ENCODE assay signal across 9 cellular contexts in the genomic region with DNA sequence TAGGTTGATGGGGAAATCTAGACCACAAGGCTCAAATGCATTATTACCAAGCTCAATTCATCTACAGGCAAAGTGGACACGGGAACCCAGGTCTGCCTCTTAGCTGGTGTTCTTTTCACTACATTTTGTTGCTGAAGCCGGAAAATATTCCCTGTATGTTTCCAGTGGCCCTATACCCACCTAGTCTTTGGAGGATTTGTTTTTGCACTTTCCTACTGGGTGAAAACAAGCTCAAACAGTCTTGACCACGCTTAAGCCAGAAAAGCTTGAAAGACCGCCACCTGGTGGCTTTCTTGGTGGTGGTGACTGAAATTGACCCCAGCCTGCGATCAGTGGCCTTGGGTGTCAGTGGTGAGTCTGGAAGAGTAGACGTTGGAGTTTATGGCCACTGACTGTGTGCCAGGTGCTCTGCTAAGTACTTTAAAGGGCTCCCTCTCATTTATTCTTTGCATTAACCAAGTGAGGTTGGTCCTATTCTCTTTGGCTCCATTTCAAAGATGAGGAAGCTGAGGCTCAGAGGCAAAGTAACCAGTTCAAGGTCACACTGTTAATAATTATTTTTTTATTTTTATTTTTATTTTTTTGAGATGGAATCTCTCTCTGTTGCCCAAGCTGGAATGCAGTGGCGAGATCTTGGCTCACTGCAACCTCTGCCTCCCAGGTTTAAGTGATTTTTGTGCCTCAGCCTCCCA. TPM values are rescaled to one million over a fixed set of nuclear protein-coding genes. Genes with fewer than 3 reads are reported as not detected.
DNase-seq lines count a peak whose midpoint lies in the region; ATAC-seq and TF ChIP-seq lines count a peak whose summit lies in the region.
"Had no signal": no experiment of that assay in that cellular context is flagged by ENCODE, and none has a peak within 500 bp of the region (broad histone marks: within the 10 kb centered on the region; RNA-seq: fewer than 3 reads in every experiment).

No MANE protein-coding gene starts in this region.

- peaks cover 3% of the 10 kb centered on the region for H3K4me1 Mint-ChIP-seq in activated CD8-positive, alpha-beta memory T cell treated with anti-CD3 and anti-CD28 coated beads, Interleukin-2, amount 10 ng/mL, durations not matched to agents 7 days and 5 days
- H3K4me1 Mint-ChIP-seq in neural progenitor cell = peaks cover 12% of the 10 kb centered on the region

- H3K79me2 ChIP-seq in fibroblast of lung (ENCODE audit: control insufficient read depth, insufficient read depth, low read length) (no peaks in the 10 kb centered on the region), neural progenitor cell (ENCODE audit: low read depth) (no peaks in the 10 kb centered on the region)

- H3K9ac ChIP-seq in fibroblast of lung (ENCODE audit: insufficient read depth, low read length) (no peak overlapping the region), neural progenitor cell (no peak overlapping the region)

- peaks cover 8% of the 10 kb centered on the region for H3K27me3 ChIP-seq in fibroblast of lung (ENCODE audit: control insufficient read depth, insufficient read depth, low read length)
- peaks cover 90% of the 10 kb centered on the region for H3K27me3 ChIP-seq in neural progenitor cell
- H3K27me3 ChIP-seq in vagina = peaks cover 7% of the 10 kb centered on the region

- no peaks in the 10 kb centered on the region for H4K20me1 ChIP-seq in fibroblast of lung (ENCODE audit: control insufficient read depth, extremely low read depth, insufficient read depth, low read length)
- peaks cover 21% of the 10 kb centered on the region for H4K20me1 ChIP-seq in neural progenitor cell (ENCODE audit: low read depth)

- H3K27me3 Mint-ChIP-seq in activated CD8-positive, alpha-beta memory T cell treated with anti-CD3 and anti-CD28 coated beads, Interleukin-2, amount 10 ng/mL, durations not matched to agents 7 days and 5 days = peaks cover 75% of the 10 kb centered on the region
- peaks cover 28% of the 10 kb centered on the region for H3K27me3 Mint-ChIP-seq in neural progenitor cell (ENCODE audit: insufficient read depth, low read depth)

- no peak overlapping the region for H3K27ac Mint-ChIP-seq in activated CD8-positive, alpha-beta memory T cell treated with anti-CD3 and anti-CD28 coated beads, Interleukin-2, amount 10 ng/mL, durations not matched to agents 7 days and 5 days
- no peak overlapping the region for H3K27ac Mint-ChIP-seq in neural progenitor cell

- H3F3A ChIP-seq in neural progenitor cell (ENCODE audit: low read depth) = peaks cover 7% of the 10 kb centered on the region

- no peaks in the 10 kb centered on the region for H3K36me3 Mint-ChIP-seq in activated CD8-positive, alpha-beta memory T cell treated with anti-CD3 and anti-CD28 coated beads, Interleukin-2, amount 10 ng/mL, durations not matched to agents 7 days and 5 days
- no peaks in the 10 kb centered on the region for H3K36me3 Mint-ChIP-seq in neural progenitor cell
- H3K36me3 Mint-ChIP-seq: naive B cell had no signal

- H3K9me3 ChIP-seq in fibroblast of lung (ENCODE audit: control insufficient read depth, insufficient read depth, low read depth, low read length) = no peaks in the 10 kb centered on the region
- no peaks in the 10 kb centered on the region for H3K9me3 ChIP-seq in neural progenitor cell (ENCODE audit: low read depth)
- H3K9me3 ChIP-seq in vagina = no peaks in the 10 kb centered on the region

- H2AFZ ChIP-seq in fibroblast of lung (ENCODE audit: low read length) = no peak overlapping the region
- H2AFZ ChIP-seq in neural progenitor cell (replicated peaks) = no peak overlapping the region

- no peak overlapping the region for H3K4me3 ChIP-seq in fibroblast of lung (replicated peaks in 1 of 4; ENCODE audit: control extremely low read depth in 1 of 4, insufficient read depth in 1 of 4, low read depth in 3 of 4, low read length in 4 of 4)
- H3K4me3 ChIP-seq in neural progenitor cell = no peak overlapping the region
- no peak overlapping the region for H3K4me3 ChIP-seq in vagina

- intact Hi-C loops in vagina (cut with DNase I) = loop anchor here (10.0 kb wide), 1 partner anchor 127 kb away; no protein-coding TSS in a partner anchor

- H3K36me3 ChIP-seq in fibroblast of lung (ENCODE audit: control insufficient read depth, insufficient read depth, low read length) (no peaks in the 10 kb centered on the region), neural progenitor cell (no peaks in the 10 kb centered on the region), vagina (no peaks in the 10 kb centered on the region)

- H3K4me1 ChIP-seq in fibroblast of lung (ENCODE audit: control insufficient read depth, extremely low read depth, insufficient read depth, low read length) (no peaks in the 10 kb centered on the region), neural progenitor cell (peaks cover 9% of the 10 kb centered on the region), vagina (no peaks in the 10 kb centered on the region)

- no peaks in the 10 kb centered on the region for H3K9me3 Mint-ChIP-seq in activated CD8-positive, alpha-beta memory T cell treated with anti-CD3 and anti-CD28 coated beads, Interleukin-2, amount 10 ng/mL, durations not matched to agents 7 days and 5 days (ENCODE audit: low read depth)
- H3K9me3 Mint-ChIP-seq in neural progenitor cell = no peaks in the 10 kb centered on the region

- TF ChIP-seq CTCF in fibroblast of lung (conservative IDR thresholded peaks at IDR 0.05 in 1 of 2, IDR thresholded peaks at IDR 0.05 in 1 of 2; ENCODE audit: low read depth in 1 of 2, low read length in 2 of 2) = peak; percentile 67 to 79
- peak; percentile 86 for TF ChIP-seq CTCF in neural progenitor cell (IDR thresholded peaks at IDR 0.05)
- peak; percentile 28 to 59 (median 57) for TF ChIP-seq CTCF in vagina (IDR thresholded peaks at IDR 0.05)

- ATAC-seq in GM18498 (IDR thresholded peaks at IDR 0.05; ENCODE audit: unreplicated experiment) (peak; percentile 55), HG02938 (IDR thresholded peaks at IDR 0.05; ENCODE audit: unreplicated experiment) (no peak)
- ATAC-seq in activated CD8-positive, alpha-beta memory T cell treated with anti-CD3 and anti-CD28 coated beads, Interleukin-2, amount 10 ng/mL, durations not matched to agents 7 days and 5 days = peak; percentile 45

- CTCF ChIA-PET in activated CD8-positive, alpha-beta memory T cell treated with anti-CD3 and anti-CD28 coated beads, Interleukin-2, amount 10 ng/mL, durations not matched to agents 7 days and 5 days (lab: Charles Lee) = interaction anchor here (0.7 to 6.0 kb wide), 23 partner anchors 9 to 366 kb away, joined by 3 to 96 read pairs (median 4); no protein-coding TSS in a partner anchor

- no peak overlapping the region for H3K4me3 Mint-ChIP-seq in activated CD8-positive, alpha-beta memory T cell treated with anti-CD3 and anti-CD28 coated beads, Interleukin-2, amount 10 ng/mL, durations not matched to agents 7 days and 5 days
- no peak overlapping the region for H3K4me3 Mint-ChIP-seq in neural progenitor cell
- H3K4me3 Mint-ChIP-seq: naive B cell had no signal

- H3K27ac ChIP-seq in fibroblast of lung (ENCODE audit: insufficient read depth, low read length) = no peak overlapping the region
- no peak overlapping the region for H3K27ac ChIP-seq in neural progenitor cell
- H3K27ac ChIP-seq in vagina = no peak overlapping the region

- H3K4me2 ChIP-seq in fibroblast of lung (ENCODE audit: extremely low read depth, insufficient read depth, low read length) = no peak overlapping the region
- H3K4me2 ChIP-seq in neural progenitor cell = no peak overlapping the region

- no peak for TF ChIP-seq POLR2A in vagina (IDR thresholded peaks at IDR 0.05)

- DNase-seq in AML-193 (lab: John Stamatoyannopoulos, UW) (peak; percentile 38 to 44), NCI-H446 (lab: John Stamatoyannopoulos, UW) (peak; percentile 11 to 71), fibroblast of lung (ENCODE audit: low read depth in 2 of 2) (peak; percentile 25 to 58), neural progenitor cell (ENCODE audit: low spot score) (peak; percentile 80), vagina (ENCODE audit: extremely low spot score in 2 of 2) (no peak)
- DNase-seq in activated CD8-positive, alpha-beta memory T cell treated with anti-CD3 and anti-CD28 coated beads, Interleukin-2, amount 10 ng/mL, durations not matched to agents 7 days and 5 days = peak; percentile 62
- DNase-seq: naive B cell had no signal

RNA-seq across cellular contexts. Expression of gene CRTAC1, which starts 11.1 kb away (rescaled TPM):
- total RNA-seq in activated CD8-positive, alpha-beta memory T cell treated with anti-CD3 and anti-CD28 coated beads, Interleukin-2, amount 10 ng/mL, durations not matched to agents 7 days and 5 days = not detected
- total RNA-seq in fibroblast of lung = not detected in 2 replicates
- not detected in 2 replicates for polyA plus RNA-seq in fibroblast of lung
- polyA plus RNA-seq in fibroblast of lung (2012) = not detected in 2 replicates
- not detected in 2 replicates for polyA minus RNA-seq in fibroblast of lung (ENCODE audit: low replicate concordance)
- total RNA-seq in neural progenitor cell (ENCODE audit: low replicate concordance) = 0.30 and 0.77 TPM in 2 replicates
- total RNA-seq in vagina = 2.5 TPM

Comparison
In these comparisons a context has a peak if more than half of its experiments do, and no peak if none do; other contexts are left out.
1. DNase-seq: peak in AML-193 (2 of 2), NCI-H446 (2 of 2), activated CD8-positive, alpha-beta memory T cell treated with anti-CD3 and anti-CD28 coated beads, Interleukin-2, amount 10 ng/mL, durations not matched to agents 7 days and 5 days (single experiment), fibroblast of lung (2 of 2) and neural progenitor cell (single experiment); none in vagina (0 of 2).
2. Peak in every context shown above with its lines, with median percentiles within 50 percentile points of each other: CTCF ChIP-seq.